In genomic region chr20:48658198-48658476, GRCh38 we compare ENCODE assay signal across 14 cellular contexts.
A peak's percentile ranks its signal among the peaks of the same experiment; 100 is the strongest.
DNase-seq lines count a peak whose midpoint lies in the region; ATAC-seq and TF ChIP-seq lines count a peak whose summit lies in the region.
"Had no signal": no experiment of that assay in that cellular context is flagged by ENCODE, and none has a peak within 500 bp of the region (broad histone marks: within the 10 kb centered on the region; RNA-seq: fewer than 3 reads in every experiment).

No MANE protein-coding gene starts in this region.

- H3K36me3 ChIP-seq in endodermal cell (ENCODE audit: control insufficient read depth, insufficient read depth, low read length) (peaks cover 79% of the 10 kb centered on the region), suprapubic skin (peaks cover 18% of the 10 kb centered on the region), esophagus muscularis mucosa (peaks cover 0 to 67% (median 42%) of the 10 kb centered on the region in 4 donors)

- peak; percentile 11 to 23 for ATAC-seq in activated T-cell treated with anti-CD3 and anti-CD28 coated beads, Interleukin-2, amount 50 U/mL, for 72 hours (replicated peaks in 1 of 2)
- ATAC-seq in T-helper 17 cell: peak; percentile 12
- peak; percentile 16 for ATAC-seq in stimulated activated memory B cell treated with anti-CD40 and anti-IgM and Interleukin-4, amounts not matched to agents 10 μg/mL and 1 μg/mL and 100 μg/mL, for 72 hours
- no peak for ATAC-seq in activated CD4-positive, CD25-positive, alpha-beta regulatory T cell treated with anti-CD3 and anti-CD28 coated beads, Interleukin-2, amount 50 U/mL, for 24 hours

- TF ChIP-seq POLR2A in suprapubic skin (IDR thresholded peaks at IDR 0.05): no peak
- no peak for TF ChIP-seq POLR2A in esophagus muscularis mucosa (IDR thresholded peaks at IDR 0.05; ENCODE audit: low read depth)

- H3K36me3 Mint-ChIP-seq in activated T-cell treated with anti-CD3 and anti-CD28 coated beads, Interleukin-2, amount 50 U/mL, for 72 hours (ENCODE audit: insufficient read depth in 2 of 2): peaks cover 13 to 17% of the 10 kb centered on the region in 2 donors
- H3K36me3 Mint-ChIP-seq in T-helper 17 cell (ENCODE audit: low read depth) (peaks cover 34% of the 10 kb centered on the region), endodermal cell (ENCODE audit: low read depth) (peaks cover 83% of the 10 kb centered on the region)
- H3K36me3 Mint-ChIP-seq in stimulated activated memory B cell treated with anti-CD40 and anti-IgM and Interleukin-4, amounts not matched to agents 10 μg/mL and 1 μg/mL and 100 μg/mL, for 72 hours: peaks cover 76% of the 10 kb centered on the region

- H3K27ac ChIP-seq in endodermal cell (ENCODE audit: low read depth, low read length): no peak overlapping the region
- H3K27ac ChIP-seq in suprapubic skin: no peak overlapping the region
- H3K27ac ChIP-seq in esophagus muscularis mucosa (replicated peaks in 1 of 4): no peak overlapping the region
- H3K27ac ChIP-seq: C4-2B, gastroesophageal sphincter had no signal

- TF ChIP-seq CTCF in endodermal cell (conservative IDR thresholded peaks at IDR 0.05) (no peak), suprapubic skin (IDR thresholded peaks at IDR 0.05) (no peak), esophagus muscularis mucosa (IDR thresholded peaks at IDR 0.05) (no peak)

- H3K9me3 ChIP-seq in T-helper 17 cell (ENCODE audit: control insufficient read depth, low read length, poor library complexity, severe bottlenecking) (no peaks in the 10 kb centered on the region), endodermal cell (ENCODE audit: control insufficient read depth, low read length) (peaks cover 10% of the 10 kb centered on the region), suprapubic skin (no peaks in the 10 kb centered on the region), esophagus muscularis mucosa (peaks cover 0 to 7% (median 0%) of the 10 kb centered on the region in 4 donors)

- DNase-seq in activated T-cell treated with anti-CD3 and anti-CD28 coated beads, Interleukin-2, amount 50 U/mL, for 72 hours: no peak
- DNase-seq in activated T-cell treated with anti-CD3 and anti-CD28 coated beads, Interleukin-2, amount 50 U/mL, for 1 hour: no peak
- DNase-seq in T-helper 17 cell (no peak), endodermal cell (no peak), suprapubic skin (ENCODE audit: low spot score in 2 of 2) (no peak), esophagus muscularis mucosa (ENCODE audit: extremely low spot score) (no peak)

- intact Hi-C loops in esophagus muscularis mucosa (cut with DNase I): no loop called here

- no peaks in the 10 kb centered on the region for H3K27me3 ChIP-seq in endodermal cell (ENCODE audit: control insufficient read depth, insufficient read depth, low read length, poor library complexity, severe bottlenecking)
- H3K27me3 ChIP-seq in suprapubic skin: no peaks in the 10 kb centered on the region
- H3K27me3 ChIP-seq in esophagus muscularis mucosa: no peaks in the 10 kb centered on the region

- H3K27ac Mint-ChIP-seq in activated T-cell treated with anti-CD3 and anti-CD28 coated beads, Interleukin-2, amount 50 U/mL, for 72 hours: peak overlapping the region; percentile 70
- peak overlapping the region; percentile 86 for H3K27ac Mint-ChIP-seq in T-helper 17 cell
- peak overlapping the region; percentile 32 for H3K27ac Mint-ChIP-seq in endodermal cell
- peak overlapping the region; percentile 73 for H3K27ac Mint-ChIP-seq in stimulated activated memory B cell treated with anti-CD40 and anti-IgM and Interleukin-4, amounts not matched to agents 10 μg/mL and 1 μg/mL and 100 μg/mL, for 72 hours
- H3K27ac Mint-ChIP-seq: stimulated activated naive B cell treated with anti-CD40 and anti-IgM and Interleukin-4, amounts not matched to agents 10 μg/mL and 1 μg/mL and 100 μg/mL, for 72 hours had no signal

- H3K9ac ChIP-seq in endodermal cell (ENCODE audit: extremely low read depth, low read length, poor library complexity, severe bottlenecking): no peak overlapping the region

- TF ChIP-seq EP300 in suprapubic skin (IDR thresholded peaks at IDR 0.05) (no peak), esophagus muscularis mucosa (IDR thresholded peaks at IDR 0.05) (no peak)

- no peaks in the 10 kb centered on the region for H3K9me3 Mint-ChIP-seq in activated T-cell treated with anti-CD3 and anti-CD28 coated beads, Interleukin-2, amount 50 U/mL, for 72 hours
- peaks cover 8% of the 10 kb centered on the region for H3K9me3 Mint-ChIP-seq in endodermal cell
- H3K9me3 Mint-ChIP-seq in stimulated activated memory B cell treated with anti-CD40 and anti-IgM and Interleukin-4, amounts not matched to agents 10 μg/mL and 1 μg/mL and 100 μg/mL, for 72 hours: no peaks in the 10 kb centered on the region
- H3K9me3 Mint-ChIP-seq: activated naive CD8-positive, alpha-beta T cell treated with anti-CD3 and anti-CD28 coated beads, Interleukin-2, amount 50 U/mL, for 24 hours; memory B cell had no signal

- peaks cover 4% of the 10 kb centered on the region for H3K4me1 Mint-ChIP-seq in activated T-cell treated with anti-CD3 and anti-CD28 coated beads, Interleukin-2, amount 50 U/mL, for 72 hours (ENCODE audit: low read depth)
- H3K4me1 Mint-ChIP-seq in T-helper 17 cell: peaks cover 35% of the 10 kb centered on the region
- H3K4me1 Mint-ChIP-seq in endodermal cell: no peaks in the 10 kb centered on the region
- peaks cover 34% of the 10 kb centered on the region for H3K4me1 Mint-ChIP-seq in stimulated activated memory B cell treated with anti-CD40 and anti-IgM and Interleukin-4, amounts not matched to agents 10 μg/mL and 1 μg/mL and 100 μg/mL, for 72 hours

- no peaks in the 10 kb centered on the region for H3K27me3 Mint-ChIP-seq in activated T-cell treated with anti-CD3 and anti-CD28 coated beads, Interleukin-2, amount 50 U/mL, for 72 hours (ENCODE audit: low read depth)
- no peaks in the 10 kb centered on the region for H3K27me3 Mint-ChIP-seq in T-helper 17 cell
- no peaks in the 10 kb centered on the region for H3K27me3 Mint-ChIP-seq in endodermal cell (ENCODE audit: insufficient read depth)
- H3K27me3 Mint-ChIP-seq in stimulated activated memory B cell treated with anti-CD40 and anti-IgM and Interleukin-4, amounts not matched to agents 10 μg/mL and 1 μg/mL and 100 μg/mL, for 72 hours: no peaks in the 10 kb centered on the region
- H3K27me3 Mint-ChIP-seq: activated naive CD8-positive, alpha-beta T cell treated with anti-CD3 and anti-CD28 coated beads, Interleukin-2, amount 50 U/mL, for 24 hours; memory B cell; naive B cell; stimulated activated naive B cell treated with anti-CD40 and anti-IgM and Interleukin-4, amounts not matched to agents 10 μg/mL and 1 μg/mL and 100 μg/mL, for 72 hours had no signal

- H3K4me3 ChIP-seq in endodermal cell (ENCODE audit: low read length) (no peak overlapping the region), suprapubic skin (no peak overlapping the region), esophagus muscularis mucosa (no peak overlapping the region)
- H3K4me3 ChIP-seq: gastroesophageal sphincter had no signal

- H3K4me3 Mint-ChIP-seq in activated T-cell treated with anti-CD3 and anti-CD28 coated beads, Interleukin-2, amount 50 U/mL, for 72 hours: no peak overlapping the region
- no peak overlapping the region for H3K4me3 Mint-ChIP-seq in T-helper 17 cell
- H3K4me3 Mint-ChIP-seq in endodermal cell: no peak overlapping the region
- no peak overlapping the region for H3K4me3 Mint-ChIP-seq in stimulated activated memory B cell treated with anti-CD40 and anti-IgM and Interleukin-4, amounts not matched to agents 10 μg/mL and 1 μg/mL and 100 μg/mL, for 72 hours
- H3K4me3 Mint-ChIP-seq: activated naive CD8-positive, alpha-beta T cell treated with anti-CD3 and anti-CD28 coated beads, Interleukin-2, amount 50 U/mL, for 24 hours; memory B cell; stimulated activated naive B cell treated with anti-CD40 and anti-IgM and Interleukin-4, amounts not matched to agents 10 μg/mL and 1 μg/mL and 100 μg/mL, for 72 hours had no signal

- 92 to 96% methylated on average over 9 of the region's 9 CpGs for whole genome bisulfite sequencing in endodermal cell (ENCODE audit: insufficient coverage in 1 of 2, insufficient read length in 1 of 2), 2 experiments
- 63% methylated on average over 9 of the region's 9 CpGs for WGBS in suprapubic skin
- WGBS in esophagus muscularis mucosa: 90% methylated on average over 5 of the region's 9 CpGs

- H3K4me1 ChIP-seq in endodermal cell (ENCODE audit: control insufficient read depth, insufficient read depth, low read length): no peaks in the 10 kb centered on the region
- peaks cover 20% of the 10 kb centered on the region for H3K4me1 ChIP-seq in suprapubic skin
- peaks cover 0 to 14% (median 4%) of the 10 kb centered on the region in 4 donors for H3K4me1 ChIP-seq in esophagus muscularis mucosa

Comparison
In these comparisons a context has a peak if more than half of its experiments do, and no peak if none do; other contexts are left out.
1. ATAC-seq: peak in activated T-cell treated with anti-CD3 and anti-CD28 coated beads, Interleukin-2, amount 50 U/mL, for 72 hours (2 of 2), T-helper 17 cell (single experiment) and stimulated activated memory B cell treated with anti-CD40 and anti-IgM and Interleukin-4, amounts not matched to agents 10 μg/mL and 1 μg/mL and 100 μg/mL, for 72 hours (single experiment); none in activated CD4-positive, CD25-positive, alpha-beta regulatory T cell treated with anti-CD3 and anti-CD28 coated beads, Interleukin-2, amount 50 U/mL, for 24 hours (0 of 2).
2. H3K27ac Mint-ChIP-seq: peak in every context shown above with its lines; median percentile 86 in T-helper 17 cell; 73 in stimulated activated memory B cell treated with anti-CD40 and anti-IgM and Interleukin-4, amounts not matched to agents 10 μg/mL and 1 μg/mL and 100 μg/mL, for 72 hours; 70 in activated T-cell treated with anti-CD3 and anti-CD28 coated beads, Interleukin-2, amount 50 U/mL, for 72 hours; 32 in endodermal cell.